In the genomic region with DNA sequence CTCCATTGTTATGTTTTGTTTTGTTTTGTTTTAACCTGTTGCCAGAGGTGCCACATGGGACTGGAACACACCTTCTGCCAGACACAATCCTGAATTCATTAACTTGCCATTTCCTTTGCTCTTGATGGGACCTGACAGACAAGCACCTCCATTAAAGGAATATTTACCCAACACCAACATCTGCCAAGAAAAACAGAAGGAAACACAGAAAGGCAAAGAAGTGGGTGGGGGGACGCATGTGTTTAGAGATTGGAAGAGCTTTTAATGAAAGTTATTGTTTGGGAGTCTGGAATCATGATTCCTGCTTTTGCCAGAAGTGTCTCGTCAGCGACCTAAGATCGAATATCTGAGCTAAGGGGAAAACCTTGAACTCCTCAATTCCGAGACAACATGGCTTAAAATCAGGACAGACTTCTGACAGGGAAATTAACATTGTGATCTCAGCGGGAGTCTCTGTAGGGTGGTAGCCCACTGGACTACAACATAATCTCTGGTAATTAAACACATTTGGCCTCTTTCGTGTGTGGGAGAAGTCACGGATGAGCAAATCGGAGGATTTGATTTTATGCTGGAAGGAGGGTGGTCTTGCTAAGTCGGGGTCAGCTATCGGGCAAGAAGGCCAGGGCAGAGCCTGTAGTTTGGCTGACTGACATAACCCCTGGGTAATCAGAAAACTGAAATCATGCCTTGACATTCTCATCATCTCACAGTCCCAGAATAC, we compare ENCODE assay signal across 20 cellular contexts.
DNase-seq lines count a peak whose midpoint lies in the region; ATAC-seq and TF ChIP-seq lines count a peak whose summit lies in the region.
"Had no signal": no experiment of that assay in that cellular context is flagged by ENCODE, and none has a peak within 500 bp of the region (broad histone marks: within the 10 kb centered on the region; RNA-seq: fewer than 3 reads in every experiment).

No MANE protein-coding gene starts in this region.

- no peak overlapping the region for H3K27ac ChIP-seq in IMR-90 (ENCODE audit: insufficient read depth, low read length)
- H3K27ac ChIP-seq in epithelial cell of prostate = peak overlapping the region; percentile 42
- no peak overlapping the region for H3K27ac ChIP-seq in WERI-Rb-1

- 0 out of 2 replicates have a peak overlapping the region, but pooled peaks have one; percentile 3 for H4K91ac ChIP-seq in IMR-90 (ENCODE audit: insufficient read depth, low read depth, low read length)

- no peak for TF ChIP-seq POLR2A in IMR-90 (IDR thresholded peaks at IDR 0.05; ENCODE audit: low read depth, low read length)

- intact Hi-C loops in IMR-90 (cut with micrococcal nuclease) = no loop called here

- CTCF ChIA-PET in IMR-90 (lab: Yijun Ruan, JAX) = no interaction called here

- H3K56ac ChIP-seq in IMR-90 (ENCODE audit: extremely low read depth, insufficient read depth, low read length) = no peak overlapping the region

- no peak overlapping the region for H3K14ac ChIP-seq in IMR-90 (replicated peaks; ENCODE audit: low read depth, low read length)

- H3K79me1 ChIP-seq in IMR-90 (ENCODE audit: low read depth in 1 of 2, low read length in 2 of 2) = no peaks in the 10 kb centered on the region

- no peaks in the 10 kb centered on the region for H3K9me1 ChIP-seq in IMR-90 (ENCODE audit: insufficient read depth, low read length)

- H3K4me2 ChIP-seq in IMR-90 (ENCODE audit: low read depth, low read length) = no peak overlapping the region

- H3K36me3 ChIP-seq in IMR-90 (ENCODE audit: control insufficient read depth, insufficient read depth, low read length) (no peaks in the 10 kb centered on the region), WERI-Rb-1 (no peaks in the 10 kb centered on the region)

- H4K5ac ChIP-seq in IMR-90 (ENCODE audit: low read depth, low read length) = no peak overlapping the region; the same call in 1 of the 2 replicates

- peak overlapping the region; percentile 26; the same call in 1 of the 3 replicates for H2BK15ac ChIP-seq in IMR-90 (ENCODE audit: low read depth, low read length)

- no peak for TF ChIP-seq RAD21 in IMR-90 (IDR thresholded peaks at IDR 0.05; ENCODE audit: low read length)

- peak overlapping the region; percentile 84; the same call in 1 of the 2 replicates for H3K18ac ChIP-seq in IMR-90 (ENCODE audit: low read depth, low read length)

- no peaks in the 10 kb centered on the region for H4K20me1 ChIP-seq in IMR-90 (ENCODE audit: insufficient read depth, low read length)

- TF ChIP-seq CTCF in IMR-90 (conservative IDR thresholded peaks at IDR 0.05; ENCODE audit: low read depth, low read length) (no peak), WERI-Rb-1 (IDR thresholded peaks at IDR 0.05; ENCODE audit: low read depth, low read length) (no peak)

- BruUV-seq in IMR-90 (replicated peaks; lab: Mats Ljungman, UMichigan) = no TSS peak

- H3K27me3 ChIP-seq in IMR-90 (ENCODE audit: control insufficient read depth, insufficient read depth, low read length) (no peaks in the 10 kb centered on the region), WERI-Rb-1 (ENCODE audit: insufficient read depth, low read depth, severe bottlenecking) (no peaks in the 10 kb centered on the region)

- DNase-seq in IMR-90 (no peak), NCI-H524 (lab: John Stamatoyannopoulos, UW) (peak; percentile 33 to 46), epithelial cell of prostate (ENCODE audit: low read depth, low spot score) (no peak), renal cortical epithelial cell (ENCODE audit: low read depth) (peak; percentile 44), DMS79 (lab: John Stamatoyannopoulos, UW) (no peak), midbrain (lab: John Stamatoyannopoulos, UW) (no peak), WERI-Rb-1 (no peak), MV-4-11 (lab: John Stamatoyannopoulos, UW) (no peak)
- DNase-seq: activated CD4-positive, alpha-beta T cell treated with anti-CD3 and anti-CD28 coated beads, Interleukin-2, amount 10 ng/mL, durations not matched to agents 7 days and 5 days; activated naive CD8-positive, alpha-beta T cell treated with anti-CD3 and anti-CD28 coated beads for 36 hours; effector CD8-positive, alpha-beta T cell; GDM1; NCI-H1694; NCI-H345; posterior cingulate gyrus; stimulated activated CD4-positive, alpha-beta T cell treated with anti-CD3 and anti-CD28 coated beads, Interleukin-1b, Interleukin-23, amount 100 ng/mL, for 48 hours had no signal

- POLR2A ChIA-PET in IMR-90 (lab: Charles Lee; ENCODE audit: unreplicated experiment) = no interaction called here

- no peak overlapping the region for H2BK120ac ChIP-seq in IMR-90 (ENCODE audit: low read depth, low read length)

- H3K4ac ChIP-seq in IMR-90 (ENCODE audit: low read depth, low read length) = no peak overlapping the region

- no peak for ATAC-seq in IMR-90 (ENCODE audit: low read depth)
- ATAC-seq: activated T-helper 17 cell treated with anti-CD3 and anti-CD28 coated beads, Interleukin-2, amount 50 U/mL, for 72 hours; HCT116; left lobe of liver had no signal

- no peak overlapping the region for H3K9ac ChIP-seq in IMR-90 (ENCODE audit: low read depth, low read length)

- H3K23ac ChIP-seq in IMR-90 (ENCODE audit: low read depth, low read length) = peak overlapping the region; percentile 61; the same call in 1 of the 2 replicates

- H2AK9ac ChIP-seq in IMR-90 (replicated peaks; ENCODE audit: low read depth, low read length, poor library complexity) = no peak overlapping the region

- H2BK20ac ChIP-seq in IMR-90 (ENCODE audit: low read depth, low read length) = 0 out of 2 replicates have a peak overlapping the region, but pooled peaks have one; percentile 50

- H3K4me3 ChIP-seq in IMR-90 (ENCODE audit: insufficient read depth, low read depth, low read length) (no peak overlapping the region), WERI-Rb-1 (ENCODE audit: low read depth, low read length) (no peak overlapping the region)
- H3K4me3 ChIP-seq: skin epidermis had no signal

- H2BK5ac ChIP-seq in IMR-90 (ENCODE audit: low read depth, low read length, poor library complexity, severe bottlenecking) = peak overlapping the region; percentile 38

- 0 out of 4 replicates have a peak overlapping the region, but pooled peaks of 1 of the 2 experiments have one; percentile 16 for H4K8ac ChIP-seq in IMR-90 (ENCODE audit: low read depth in 2 of 2, low read length in 2 of 2)

- dilution Hi-C loops in IMR-90 (cut with HindIII; ENCODE audit: low sequenced_read_pairs, unreplicated experiment) = no loop called here

- H3K4me1 ChIP-seq in IMR-90 (ENCODE audit: control insufficient read depth, insufficient read depth, low read length) = peaks cover 11% of the 10 kb centered on the region

- peak overlapping the region; percentile 53; the same call in 1 of the 2 replicates for H2AK5ac ChIP-seq in IMR-90 (ENCODE audit: low read depth, low read length)

- in situ Hi-C loops in IMR-90 (cut with MboI; ENCODE audit: low sequenced_read_pairs) = no loop called here

- WGBS in IMR-90 (ENCODE audit: extremely low coverage in 2 of 2, insufficient read length in 1 of 2), 2 experiments = 37% methylated on average over 3 of the region's 11 CpGs; no CpG with 5 or more reads in 1 of the 2 experiments

- H3K9me3 ChIP-seq in IMR-90 (ENCODE audit: control insufficient read depth, insufficient read depth, low read length) (no peaks in the 10 kb centered on the region), WERI-Rb-1 (ENCODE audit: severe bottlenecking) (no peaks in the 10 kb centered on the region)

- H2AFZ ChIP-seq in IMR-90 (replicated peaks; ENCODE audit: low read length, poor library complexity) = no peak overlapping the region

TF ChIP-seq in IMR-90, 13 proteins besides CTCF, POLR2A, EP300 and RAD21:
- TF ChIP-seq FOS (IDR thresholded peaks at IDR 0.05; ENCODE audit: low read depth, low read length) (no peak), BHLHE40 (IDR thresholded peaks at IDR 0.05; ENCODE audit: low read depth, low read length) (no peak), MAZ (IDR thresholded peaks at IDR 0.05; ENCODE audit: borderline replicate concordance, low read depth, low read length) (no peak), MXI1 (IDR thresholded peaks at IDR 0.05; ENCODE audit: borderline replicate concordance, low read depth, low read length) (no peak), NFE2L2 (IDR thresholded peaks at IDR 0.05; ENCODE audit: low read depth, low read length) (no peak), CEBPB (IDR thresholded peaks at IDR 0.05; ENCODE audit: low read depth, low read length) (no peak), SMC3 (IDR thresholded peaks at IDR 0.05; ENCODE audit: low read depth, low read length) (no peak), RCOR1 (IDR thresholded peaks at IDR 0.05; ENCODE audit: insufficient replicate concordance, low read length) (no peak), CHD1 (IDR thresholded peaks at IDR 0.05; ENCODE audit: low read depth, low read length) (no peak), MAFK (IDR thresholded peaks at IDR 0.05; ENCODE audit: low read depth, low read length) (no peak), RFX5 (IDR thresholded peaks at IDR 0.05; ENCODE audit: low read depth, low read length) (no peak)
- TF ChIP-seq, protein P1, sequence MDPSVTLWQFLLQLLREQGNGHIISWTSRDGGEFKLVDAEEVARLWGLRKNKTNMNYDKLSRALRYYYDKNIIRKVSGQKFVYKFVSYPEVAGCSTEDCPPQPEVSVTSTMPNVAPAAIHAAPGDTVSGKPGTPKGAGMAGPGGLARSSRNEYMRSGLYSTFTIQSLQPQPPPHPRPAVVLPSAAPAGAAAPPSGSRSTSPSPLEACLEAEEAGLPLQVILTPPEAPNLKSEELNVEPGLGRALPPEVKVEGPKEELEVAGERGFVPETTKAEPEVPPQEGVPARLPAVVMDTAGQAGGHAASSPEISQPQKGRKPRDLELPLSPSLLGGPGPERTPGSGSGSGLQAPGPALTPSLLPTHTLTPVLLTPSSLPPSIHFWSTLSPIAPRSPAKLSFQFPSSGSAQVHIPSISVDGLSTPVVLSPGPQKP (IDR thresholded peaks at IDR 0.05; ENCODE audit: borderline replicate concordance, low read depth, low read length) = no peak
- TF ChIP-seq, protein P2, sequence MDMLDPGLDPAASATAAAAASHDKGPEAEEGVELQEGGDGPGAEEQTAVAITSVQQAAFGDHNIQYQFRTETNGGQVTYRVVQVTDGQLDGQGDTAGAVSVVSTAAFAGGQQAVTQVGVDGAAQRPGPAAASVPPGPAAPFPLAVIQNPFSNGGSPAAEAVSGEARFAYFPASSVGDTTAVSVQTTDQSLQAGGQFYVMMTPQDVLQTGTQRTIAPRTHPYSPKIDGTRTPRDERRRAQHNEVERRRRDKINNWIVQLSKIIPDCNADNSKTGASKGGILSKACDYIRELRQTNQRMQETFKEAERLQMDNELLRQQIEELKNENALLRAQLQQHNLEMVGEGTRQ (IDR thresholded peaks at IDR 0.05; ENCODE audit: low read depth, low read length) = no peak

Comparison
In these comparisons a context has a peak if more than half of its experiments do, and no peak if none do; other contexts are left out.
1. DNase-seq: peak in NCI-H524 (2 of 2) and renal cortical epithelial cell (single experiment); none in IMR-90 (single experiment), epithelial cell of prostate (single experiment), DMS79 (single experiment), midbrain (single experiment), WERI-Rb-1 (single experiment) and MV-4-11 (single experiment).